In genomic region chr10:29098423-29098822, GRCh38 we compare ENCODE assay signal across 33 cellular contexts.
"Had no signal": no experiment of that assay in that cellular context is flagged by ENCODE, and none has a peak within 500 bp of the region (broad histone marks: within the 10 kb centered on the region; RNA-seq: fewer than 3 reads in every experiment).

No MANE protein-coding gene starts in this region.

- H3K4me1 Mint-ChIP-seq: activated CD4-positive, alpha-beta memory T cell treated with anti-CD3 and anti-CD28 coated beads, Interleukin-2, amount 10 ng/mL, durations not matched to agents 7 days and 5 days; activated CD4-positive, alpha-beta T cell treated with anti-CD3 and anti-CD28 coated beads, Interleukin-2, amount 10 ng/mL, durations not matched to agents 7 days and 5 days; activated naive CD4-positive, alpha-beta T cell treated with anti-CD3 and anti-CD28 coated beads, Interleukin-2, amount 10 ng/mL, durations not matched to agents 7 days and 5 days; activated naive CD8-positive, alpha-beta T cell treated with anti-CD3 and anti-CD28 coated beads, Interleukin-2, amount 10 ng/mL, durations not matched to agents 7 days and 5 days; T-helper 17 cell had no signal

- DNase-seq: activated CD4-positive, alpha-beta memory T cell treated with anti-CD3 and anti-CD28 coated beads, Interleukin-2, amount 10 ng/mL, durations not matched to agents 7 days and 5 days; activated CD4-positive, alpha-beta T cell treated with anti-CD3 and anti-CD28 coated beads for 1 hour; activated CD4-positive, alpha-beta T cell treated with anti-CD3 and anti-CD28 coated beads for 4 hours; activated CD4-positive, alpha-beta T cell treated with anti-CD3 and anti-CD28 coated beads, Interleukin-2, amount 10 ng/mL, durations not matched to agents 7 days and 5 days; activated CD4-positive, alpha-beta T cell treated with anti-CD3 and anti-CD28 coated beads, Interleukin-2, amount 50 U/mL, for 4 hours; activated CD8-positive, alpha-beta memory T cell treated with anti-CD3 and anti-CD28 coated beads, Interleukin-2, amount 50 U/mL, for 48 hours; activated gamma-delta T cell; activated naive CD4-positive, alpha-beta T cell; activated naive CD4-positive, alpha-beta T cell treated with anti-CD3 and anti-CD28 coated beads, Interleukin-2, amount 10 ng/mL, durations not matched to agents 7 days and 5 days; activated naive CD8-positive, alpha-beta T cell treated with anti-CD3 and anti-CD28 coated beads, Interleukin-2, amount 10 ng/mL, durations not matched to agents 7 days and 5 days; activated T-cell treated with anti-CD3 and anti-CD28 coated beads for 4 hours; activated T-cell treated with anti-CD3 and anti-CD28 coated beads, Interleukin-2, amount 50 U/mL, for 24 hours; activated T-cell treated with anti-CD3 and anti-CD28 coated beads, Interleukin-2, amount 50 U/mL, for 72 hours; central memory CD4-positive, alpha-beta T cell; cerebellar nuclear complex; colonic mucosa; dorsolateral prefrontal cortex; effector memory CD4-positive, alpha-beta T cell; erythroblast; gastrocnemius medialis; glutamatergic neuron; heart left ventricle; T-helper 1 cell; T-helper 17 cell; T1000 had no signal

- H3K9me3 ChIP-seq: ascending aorta, breast epithelium, colonic mucosa, esophagus muscularis mucosa, gastrocnemius medialis had no signal

- H3K36me3 ChIP-seq: ascending aorta, breast epithelium, cardiac muscle cell, colonic mucosa, esophagus muscularis mucosa, gastrocnemius medialis, heart left ventricle had no signal

- H3K4me3 ChIP-seq: ascending aorta, breast epithelium, cardiac muscle cell, colonic mucosa, dorsolateral prefrontal cortex, esophagus muscularis mucosa, gastrocnemius medialis, heart left ventricle had no signal

- H3K4me1 ChIP-seq: ascending aorta, breast epithelium, colonic mucosa, esophagus muscularis mucosa, foreskin keratinocyte, gastrocnemius medialis, heart left ventricle had no signal

- H3K9me3 Mint-ChIP-seq: activated CD4-positive, alpha-beta T cell treated with anti-CD3 and anti-CD28 coated beads, Interleukin-2, amount 10 ng/mL, durations not matched to agents 7 days and 5 days had no signal

- ATAC-seq: activated naive CD4-positive, alpha-beta T cell treated with anti-CD3 and anti-CD28 coated beads, Interleukin-2, amount 50 U/mL, for 72 hours; activated T-cell treated with anti-CD3 and anti-CD28 coated beads, Interleukin-2, amount 50 U/mL, for 72 hours; gastrocnemius medialis; heart left ventricle; T-helper 17 cell had no signal

- H3K27ac Mint-ChIP-seq: activated CD4-positive, alpha-beta memory T cell treated with anti-CD3 and anti-CD28 coated beads, Interleukin-2, amount 10 ng/mL, durations not matched to agents 7 days and 5 days; activated CD4-positive, alpha-beta T cell treated with anti-CD3 and anti-CD28 coated beads, Interleukin-2, amount 10 ng/mL, durations not matched to agents 7 days and 5 days; activated naive CD4-positive, alpha-beta T cell treated with anti-CD3 and anti-CD28 coated beads, Interleukin-2, amount 10 ng/mL, durations not matched to agents 7 days and 5 days; activated naive CD4-positive, alpha-beta T cell treated with anti-CD3 and anti-CD28 coated beads, Interleukin-2, amount 50 U/mL, for 72 hours; activated naive CD8-positive, alpha-beta T cell treated with anti-CD3 and anti-CD28 coated beads, Interleukin-2, amount 10 ng/mL, durations not matched to agents 7 days and 5 days; activated T-cell treated with anti-CD3 and anti-CD28 coated beads, Interleukin-2, amount 50 U/mL, for 24 hours; activated T-cell treated with anti-CD3 and anti-CD28 coated beads, Interleukin-2, amount 50 U/mL, for 72 hours; T-helper 17 cell; T-helper 2 cell treated with Interferon-gamma antibody and Interleukin-4, amounts not matched to agents 5 μg/mL and 100 μg/mL, for 36 hours had no signal

- H3K36me3 Mint-ChIP-seq: activated naive CD4-positive, alpha-beta T cell treated with anti-CD3 and anti-CD28 coated beads, Interleukin-2, amount 10 ng/mL, durations not matched to agents 7 days and 5 days; activated naive CD4-positive, alpha-beta T cell treated with anti-CD3 and anti-CD28 coated beads, Interleukin-2, amount 50 U/mL, for 72 hours; activated naive CD8-positive, alpha-beta T cell treated with anti-CD3 and anti-CD28 coated beads, Interleukin-2, amount 10 ng/mL, durations not matched to agents 7 days and 5 days; brain had no signal

- H3K27me3 Mint-ChIP-seq: activated CD4-positive, alpha-beta memory T cell treated with anti-CD3 and anti-CD28 coated beads, Interleukin-2, amount 10 ng/mL, durations not matched to agents 7 days and 5 days had no signal

- H3K27me3 ChIP-seq: ascending aorta, breast epithelium, cardiac muscle cell, colonic mucosa, gastrocnemius medialis, heart left ventricle had no signal

- H3K27ac ChIP-seq: ascending aorta, breast epithelium, cardiac muscle cell, colonic mucosa, dorsolateral prefrontal cortex, esophagus muscularis mucosa, foreskin keratinocyte, gastrocnemius medialis, heart left ventricle had no signal

- H3K4me3 Mint-ChIP-seq: activated CD4-positive, alpha-beta memory T cell treated with anti-CD3 and anti-CD28 coated beads, Interleukin-2, amount 10 ng/mL, durations not matched to agents 7 days and 5 days; activated CD4-positive, alpha-beta T cell treated with anti-CD3 and anti-CD28 coated beads, Interleukin-2, amount 10 ng/mL, durations not matched to agents 7 days and 5 days; activated naive CD4-positive, alpha-beta T cell treated with anti-CD3 and anti-CD28 coated beads, Interleukin-2, amount 10 ng/mL, durations not matched to agents 7 days and 5 days; activated naive CD8-positive, alpha-beta T cell treated with anti-CD3 and anti-CD28 coated beads, Interleukin-2, amount 10 ng/mL, durations not matched to agents 7 days and 5 days; activated T-cell treated with anti-CD3 and anti-CD28 coated beads, Interleukin-2, amount 50 U/mL, for 24 hours; activated T-cell treated with anti-CD3 and anti-CD28 coated beads, Interleukin-2, amount 50 U/mL, for 72 hours; brain; T-helper 17 cell; T-helper 2 cell treated with Interferon-gamma antibody and Interleukin-4, amounts not matched to agents 5 μg/mL and 100 μg/mL, for 36 hours had no signal
